20 cellular contexts compared by ENCODE assay signal in the genomic region with DNA sequence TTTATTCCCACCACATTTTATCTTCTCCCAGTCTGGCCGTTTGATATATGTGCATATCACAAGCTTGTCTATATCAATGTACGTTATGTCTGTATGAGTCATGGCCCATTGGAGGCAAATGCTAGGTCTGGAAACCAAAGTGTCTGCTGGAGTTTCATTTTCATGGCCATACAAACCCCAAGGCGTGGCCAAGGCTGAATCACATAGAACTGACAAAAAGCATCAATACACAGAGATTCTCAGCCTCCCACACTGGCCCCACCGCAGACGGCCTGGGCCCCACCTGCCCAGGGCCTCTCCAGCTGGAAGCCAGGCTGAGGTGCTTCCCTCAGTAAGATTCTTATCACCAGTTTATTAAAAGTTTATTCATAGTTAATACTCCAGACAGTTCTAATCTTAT. TPM values are rescaled to one million over a fixed set of nuclear protein-coding genes. Genes with fewer than 3 reads are reported as not detected.
DNase-seq lines count a peak whose midpoint lies in the region; ATAC-seq and FAIRE-seq lines count a peak whose summit lies in the region.
"Had no signal": no experiment of that assay in that cellular context is flagged by ENCODE, and none has a peak within 500 bp of the region (broad histone marks: within the 10 kb centered on the region; RNA-seq: fewer than 3 reads in every experiment).

No MANE protein-coding gene starts in this region.

- H3K27ac Mint-ChIP-seq in activated naive CD8-positive, alpha-beta T cell treated with anti-CD3 and anti-CD28 coated beads for 36 hours = no peak overlapping the region
- H3K27ac Mint-ChIP-seq: B cell; HFFc6; stimulated activated naive B cell treated with anti-CD40 and anti-IgM and Interleukin-4, amounts not matched to agents 10 μg/mL and 1 μg/mL and 100 μg/mL, for 72 hours had no signal

- no peaks in the 10 kb centered on the region for H3K9me3 Mint-ChIP-seq in activated naive CD8-positive, alpha-beta T cell treated with anti-CD3 and anti-CD28 coated beads for 36 hours
- H3K9me3 Mint-ChIP-seq: stimulated activated naive B cell treated with anti-CD40 and anti-IgM and Interleukin-4, amounts not matched to agents 10 μg/mL and 1 μg/mL and 100 μg/mL, for 72 hours had no signal

- H3K4me1 Mint-ChIP-seq in activated naive CD8-positive, alpha-beta T cell treated with anti-CD3 and anti-CD28 coated beads for 36 hours = peaks cover 4% of the 10 kb centered on the region
- H3K4me1 Mint-ChIP-seq: B cell; stimulated activated naive B cell treated with anti-CD40 and anti-IgM and Interleukin-4, amounts not matched to agents 10 μg/mL and 1 μg/mL and 100 μg/mL, for 72 hours had no signal

- DNase-seq in stimulated activated CD4-positive, alpha-beta T cell treated with anti-CD3 and anti-CD28 coated beads, Interleukin-2, amount 100 ng/mL, for 48 hours = peak; percentile 9 to 10
- no peak for DNase-seq in stimulated activated CD4-positive, alpha-beta T cell treated with anti-CD3 and anti-CD28 coated beads, Interleukin-4, amount 100 ng/mL, for 1 hour
- DNase-seq in MV-4-11 (lab: John Stamatoyannopoulos, UW) (peak; percentile 67), urothelium cell line (ENCODE audit: low spot score) (peak; percentile 62), NCI-H345 treated with DMSO at 0.1 percent for 48 hours (lab: John Stamatoyannopoulos, UW; ENCODE audit: unreplicated experiment) (no peak)
- peak; percentile 44 for DNase-seq in activated naive CD8-positive, alpha-beta T cell treated with anti-CD3 and anti-CD28 coated beads for 36 hours
- DNase-seq in effector CD8-positive, alpha-beta T cell (lab: John Stamatoyannopoulos, UW) = no peak
- DNase-seq: amniotic stem cell; DMS 273 treated with DMSO at 0.1 percent for 48 hours; HFFc6; NCI-H2029 treated with DMSO at 0.1 percent for 48 hours; NCI-H524; stimulated activated naive B cell treated with anti-CD40 and anti-IgM and Interleukin-4, amounts not matched to agents 10 μg/mL and 1 μg/mL and 100 μg/mL, for 72 hours; trophoblast cell had no signal

- peaks cover 34% of the 10 kb centered on the region for H3K27me3 Mint-ChIP-seq in activated naive CD8-positive, alpha-beta T cell treated with anti-CD3 and anti-CD28 coated beads for 36 hours

- no peak overlapping the region for H3K4me3 Mint-ChIP-seq in activated naive CD8-positive, alpha-beta T cell treated with anti-CD3 and anti-CD28 coated beads for 36 hours
- H3K4me3 Mint-ChIP-seq: B cell; HFFc6; stimulated activated naive B cell treated with anti-CD40 and anti-IgM and Interleukin-4, amounts not matched to agents 10 μg/mL and 1 μg/mL and 100 μg/mL, for 72 hours had no signal

- FAIRE-seq in urothelium cell line (lab: Jason Lieb, UNC) = no peak

- no peak for ATAC-seq in GM21447 (IDR thresholded peaks at IDR 0.05; ENCODE audit: unreplicated experiment)
- ATAC-seq: Panc1; stimulated activated naive B cell treated with anti-CD40 and anti-IgM and Interleukin-4, amounts not matched to agents 10 μg/mL and 1 μg/mL and 100 μg/mL, for 72 hours had no signal

- H3K36me3 Mint-ChIP-seq in activated naive CD8-positive, alpha-beta T cell treated with anti-CD3 and anti-CD28 coated beads for 36 hours = no peaks in the 10 kb centered on the region
- H3K36me3 Mint-ChIP-seq: stimulated activated naive B cell treated with anti-CD40 and anti-IgM and Interleukin-4, amounts not matched to agents 10 μg/mL and 1 μg/mL and 100 μg/mL, for 72 hours had no signal

RNA-seq across cellular contexts. Expression of a gene that starts 40.5 kb away (rescaled TPM):
- not detected for total RNA-seq in activated naive CD8-positive, alpha-beta T cell treated with anti-CD3 and anti-CD28 coated beads for 36 hours
- total RNA-seq: B cell, chondrocyte, fibroblast of villous mesenchyme, HFFc6, MCF 10A had no signal

Comparison
In these comparisons a context has a peak if more than half of its experiments do, and no peak if none do; other contexts are left out.
1. DNase-seq: peak in stimulated activated CD4-positive, alpha-beta T cell treated with anti-CD3 and anti-CD28 coated beads, Interleukin-2, amount 100 ng/mL, for 48 hours (2 of 2), MV-4-11 (single experiment), activated naive CD8-positive, alpha-beta T cell treated with anti-CD3 and anti-CD28 coated beads for 36 hours (single experiment) and urothelium cell line (single experiment); none in stimulated activated CD4-positive, alpha-beta T cell treated with anti-CD3 and anti-CD28 coated beads, Interleukin-4, amount 100 ng/mL, for 1 hour (single experiment), NCI-H345 treated with DMSO at 0.1 percent for 48 hours (single experiment) and effector CD8-positive, alpha-beta T cell (single experiment).